In genomic region chr6:166167801-166168615, GRCh38 we compare ENCODE assay signal across 9 cellular contexts. TPM values are rescaled to one million over a fixed set of nuclear protein-coding genes. Genes with fewer than 3 reads are reported as not detected.
DNase-seq lines count a peak whose midpoint lies in the region; ATAC-seq and TF ChIP-seq lines count a peak whose summit lies in the region.
"Had no signal": no experiment of that assay in that cellular context is flagged by ENCODE, and none has a peak within 500 bp of the region (broad histone marks: within the 10 kb centered on the region; RNA-seq: fewer than 3 reads in every experiment).

TSS of gene TBXT (minus strand) at chr6:166167851. CDS start at chr6:166167591, 260 bp downstream.

- no peaks in the 10 kb centered on the region for H3K9me3 ChIP-seq in neural progenitor cell (ENCODE audit: low read depth)
- H3K9me3 ChIP-seq: vagina had no signal

- peaks cover 51% of the 10 kb centered on the region for H4K20me1 ChIP-seq in neural progenitor cell (ENCODE audit: low read depth)

- H3K27ac Mint-ChIP-seq in chondrocyte (ENCODE audit: unreplicated experiment) (no peak within 1 kb of the TSS), neural progenitor cell (no peak within 1 kb of the TSS)

- H3K36me3 ChIP-seq in neural progenitor cell: no peaks in the 10 kb centered on the region
- H3K36me3 ChIP-seq: vagina had no signal

- H3K9ac ChIP-seq in neural progenitor cell: no peak within 1 kb of the TSS

- H3K36me3 Mint-ChIP-seq in chondrocyte (ENCODE audit: low read depth): no peaks in the 10 kb centered on the region
- no peaks in the 10 kb centered on the region for H3K36me3 Mint-ChIP-seq in neural progenitor cell

- H3K4me2 ChIP-seq in neural progenitor cell: peak within 1 kb of the TSS; percentile 90

- H3K27me3 Mint-ChIP-seq in chondrocyte (ENCODE audit: low read depth) (peaks cover 68% of the 10 kb centered on the region), neural progenitor cell (ENCODE audit: insufficient read depth, low read depth) (peaks cover 70% of the 10 kb centered on the region)

- H3K4me1 ChIP-seq in neural progenitor cell: peaks cover 48% of the 10 kb centered on the region

- H3K4me3 ChIP-seq in neural progenitor cell: peak within 1 kb of the TSS; percentile 51

- peaks cover 100% of the 10 kb centered on the region for H3K27me3 ChIP-seq in neural progenitor cell

- no peaks in the 10 kb centered on the region for H3K79me2 ChIP-seq in neural progenitor cell (ENCODE audit: low read depth)

- H3K27ac ChIP-seq in neural progenitor cell: no peak within 1 kb of the TSS
- H3K27ac ChIP-seq: vagina had no signal

- ATAC-seq in HG03521 (IDR thresholded peaks at IDR 0.05; ENCODE audit: unreplicated experiment) (peak; percentile 40), HG02981 (IDR thresholded peaks at IDR 0.05; ENCODE audit: unreplicated experiment) (no peak), GM18519 (IDR thresholded peaks at IDR 0.05; ENCODE audit: low FRiP score, unreplicated experiment) (no peak), GM19324 (IDR thresholded peaks at IDR 0.05; ENCODE audit: low FRiP score, unreplicated experiment) (no peak)

- H3K4me1 Mint-ChIP-seq in chondrocyte (ENCODE audit: low read depth) (peaks cover 8% of the 10 kb centered on the region), neural progenitor cell (peaks cover 23% of the 10 kb centered on the region)

- H3F3A ChIP-seq in neural progenitor cell (ENCODE audit: low read depth): peaks cover 9% of the 10 kb centered on the region

- H3K9me3 Mint-ChIP-seq in chondrocyte (ENCODE audit: low read depth) (no peaks in the 10 kb centered on the region), neural progenitor cell (peaks cover 13% of the 10 kb centered on the region)

- peak; percentile 76 for DNase-seq in ELF-1 (ENCODE audit: low read depth, low spot score)
- DNase-seq in chondrocyte (ENCODE audit: low spot score): no peak
- peak; percentile 84 for DNase-seq in neural progenitor cell (ENCODE audit: low spot score)
- DNase-seq in NCI-H446 treated with DMSO at 0.1 percent for 48 hours (lab: John Stamatoyannopoulos, UW): no peak

- no peak for TF ChIP-seq CTCF in chondrocyte (IDR thresholded peaks at IDR 0.05)
- TF ChIP-seq CTCF in neural progenitor cell (IDR thresholded peaks at IDR 0.05): no peak

- H3K4me3 Mint-ChIP-seq in chondrocyte (ENCODE audit: unreplicated experiment): peak within 1 kb of the TSS; percentile 70
- H3K4me3 Mint-ChIP-seq in neural progenitor cell: peak within 1 kb of the TSS; percentile 86

- peak within 1 kb of the TSS; percentile 86 for H2AFZ ChIP-seq in neural progenitor cell (replicated peaks)

RNA-seq across cellular contexts. Expression of gene TBXT, which starts in this region (rescaled TPM):
- total RNA-seq in chondrocyte (not detected in 3 replicates), neural progenitor cell (ENCODE audit: low replicate concordance) (not detected in 2 replicates)
- total RNA-seq: vagina had no signal

Comparison
In these comparisons a context has a peak if more than half of its experiments do, and no peak if none do; other contexts are left out.
1. Peak in DNase-seq, H3K4me3 ChIP-seq and H3K4me2 ChIP-seq in neural progenitor cell; RNA of the gene not detected or under 1 TPM.